Comparison of ENCODE assay signal across 1 cellular context in the genomic region with DNA sequence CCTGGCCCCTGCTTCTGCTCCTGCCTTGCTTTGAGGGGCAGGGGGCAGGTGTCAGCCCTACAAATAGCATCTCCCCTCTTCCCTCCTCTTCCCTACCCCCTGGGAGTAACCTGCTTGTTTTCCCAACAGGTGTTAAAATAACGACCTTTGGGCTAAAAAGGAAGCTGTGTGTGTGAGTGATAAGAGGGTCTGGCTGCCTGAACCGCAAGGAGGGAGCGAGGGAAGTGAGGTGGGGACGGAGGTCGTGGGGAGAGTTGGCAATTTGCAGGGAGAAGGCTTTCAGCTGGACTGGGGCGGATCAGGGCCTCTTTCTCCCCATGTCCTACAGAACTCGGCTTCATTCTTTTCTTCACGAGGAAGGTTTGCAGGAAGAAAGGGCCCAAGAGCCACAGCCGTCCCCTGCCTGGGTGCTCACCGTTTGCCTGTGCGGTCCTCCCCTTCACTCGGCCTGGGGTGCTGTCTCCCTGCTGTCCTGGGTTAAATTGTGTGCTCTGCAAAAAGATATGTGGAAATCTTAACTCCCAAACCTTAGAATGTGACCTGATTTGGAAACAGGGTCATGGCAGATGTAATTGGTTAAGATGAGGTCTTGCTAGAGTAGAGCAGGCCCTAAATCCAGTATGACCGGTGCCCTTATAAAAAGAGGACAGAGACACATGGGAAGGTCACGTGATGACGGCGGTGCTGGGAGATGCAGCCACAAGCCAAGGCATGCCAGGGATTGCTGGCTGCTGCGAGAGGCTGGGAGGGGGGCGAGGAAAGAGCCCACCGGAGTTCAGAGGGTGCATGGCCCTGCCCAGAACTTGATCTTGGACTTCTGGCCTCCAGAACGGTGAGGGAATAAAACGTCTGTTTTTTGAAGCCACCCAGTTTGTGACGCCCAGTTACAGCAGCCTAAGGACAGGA.
TF ChIP-seq lines count a peak whose summit lies in the region.

No MANE protein-coding gene starts in this region.

TF ChIP-seq in K562, 482 proteins besides CTCF, POLR2A, EP300 and RAD21 (continued from another document and continues in another):
- TF ChIP-seq RBM34 (IDR thresholded peaks at IDR 0.05; ENCODE audit: borderline replicate concordance, insufficient read depth, low read length) (no peak), ARID1B (IDR thresholded peaks at IDR 0.05) (peak; percentile 84), SMARCA5 (IDR thresholded peaks at IDR 0.05) (no peak), SRSF1 (IDR thresholded peaks at IDR 0.05; ENCODE audit: low read depth, low read length) (no peak), RAD51 (IDR thresholded peaks at IDR 0.05; ENCODE audit: borderline replicate concordance, low read depth) (peak; percentile 75; the same call in 1 of the 2 replicates), LCOR (CRISPR knock-in tag; IDR thresholded peaks at IDR 0.05) (no peak), SMARCB1 (IDR thresholded peaks at IDR 0.05; ENCODE audit: insufficient read length, low read depth) (no peak), ZNF217 (CRISPR knock-in tag; IDR thresholded peaks at IDR 0.05) (no peak), POLR2H (tag; IDR thresholded peaks at IDR 0.05; ENCODE audit: low read depth) (no peak), ZNF75A (CRISPR knock-in tag; IDR thresholded peaks at IDR 0.05) (no peak), NFXL1 (CRISPR knock-in tag; IDR thresholded peaks at IDR 0.05) (no peak), KLF1 (tag; IDR thresholded peaks at IDR 0.05) (no peak), POLR2AphosphoS5 (IDR thresholded peaks at IDR 0.05; ENCODE audit: control insufficient read depth, insufficient read depth, low read depth, low read length) (no peak), RFX5 (IDR thresholded peaks at IDR 0.05; ENCODE audit: low read depth, low read length) (no peak), ZNF124 (CRISPR knock-in tag; IDR thresholded peaks at IDR 0.05) (no peak), ZNF764 (CRISPR knock-in tag; IDR thresholded peaks at IDR 0.05; ENCODE audit: low read depth) (no peak), BRD9 (IDR thresholded peaks at IDR 0.05; ENCODE audit: low read depth, partially characterized antibody) (no peak), CSDE1 (IDR thresholded peaks at IDR 0.05) (no peak), DPF2 (IDR thresholded peaks at IDR 0.05) (peak; percentile 56; the same call in 1 of the 2 replicates), ZNF785 (CRISPR knock-in tag; IDR thresholded peaks at IDR 0.05) (no peak), ETV1 (tag; conservative IDR thresholded peaks at IDR 0.05; ENCODE audit: low read depth) (0 out of 2 replicates have a peak, but pooled peaks have one; percentile 19), ILK (tag; IDR thresholded peaks at IDR 0.05; ENCODE audit: borderline replicate concordance, low read depth) (no peak), FOS (IDR thresholded peaks at IDR 0.05; ENCODE audit: extremely low read depth, insufficient read length) (no peak), RHOXF2B (CRISPR knock-in tag; conservative IDR thresholded peaks at IDR 0.05) (no peak), GATAD2B (IDR thresholded peaks at IDR 0.05; ENCODE audit: borderline replicate concordance) (no peak), TOE1 (IDR thresholded peaks at IDR 0.05; ENCODE audit: borderline replicate concordance) (0 out of 2 replicates have a peak, but pooled peaks have one; percentile 54), TOE1 (CRISPR knock-in tag; IDR thresholded peaks at IDR 0.05; ENCODE audit: borderline replicate concordance, low read depth) (no peak), ZBTB1 (CRISPR knock-in tag; IDR thresholded peaks at IDR 0.05; ENCODE audit: borderline replicate concordance, low read depth) (no peak)
- TF ChIP-seq, protein P1, sequence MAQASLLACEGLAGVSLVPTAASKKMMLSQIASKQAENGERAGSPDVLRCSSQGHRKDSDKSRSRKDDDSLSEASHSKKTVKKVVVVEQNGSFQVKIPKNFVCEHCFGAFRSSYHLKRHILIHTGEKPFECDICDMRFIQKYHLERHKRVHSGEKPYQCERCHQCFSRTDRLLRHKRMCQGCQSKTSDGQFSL (CRISPR knock-in tag; IDR thresholded peaks at IDR 0.05) = no peak
- TF ChIP-seq, protein P1 (tag; IDR thresholded peaks at IDR 0.05) = no peak
- TF ChIP-seq, protein P2, sequence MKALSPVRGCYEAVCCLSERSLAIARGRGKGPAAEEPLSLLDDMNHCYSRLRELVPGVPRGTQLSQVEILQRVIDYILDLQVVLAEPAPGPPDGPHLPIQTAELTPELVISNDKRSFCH (CRISPR knock-in tag; IDR thresholded peaks at IDR 0.05) = no peak
- TF ChIP-seq, protein P2 (tag; IDR thresholded peaks at IDR 0.05) = peak; percentile 47; the same call in 1 of the 2 replicates
- TF ChIP-seq, protein P3, sequence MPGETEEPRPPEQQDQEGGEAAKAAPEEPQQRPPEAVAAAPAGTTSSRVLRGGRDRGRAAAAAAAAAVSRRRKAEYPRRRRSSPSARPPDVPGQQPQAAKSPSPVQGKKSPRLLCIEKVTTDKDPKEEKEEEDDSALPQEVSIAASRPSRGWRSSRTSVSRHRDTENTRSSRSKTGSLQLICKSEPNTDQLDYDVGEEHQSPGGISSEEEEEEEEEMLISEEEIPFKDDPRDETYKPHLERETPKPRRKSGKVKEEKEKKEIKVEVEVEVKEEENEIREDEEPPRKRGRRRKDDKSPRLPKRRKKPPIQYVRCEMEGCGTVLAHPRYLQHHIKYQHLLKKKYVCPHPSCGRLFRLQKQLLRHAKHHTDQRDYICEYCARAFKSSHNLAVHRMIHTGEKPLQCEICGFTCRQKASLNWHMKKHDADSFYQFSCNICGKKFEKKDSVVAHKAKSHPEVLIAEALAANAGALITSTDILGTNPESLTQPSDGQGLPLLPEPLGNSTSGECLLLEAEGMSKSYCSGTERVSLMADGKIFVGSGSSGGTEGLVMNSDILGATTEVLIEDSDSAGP (CRISPR knock-in tag; IDR thresholded peaks at IDR 0.05) = no peak
- TF ChIP-seq, protein P4, sequence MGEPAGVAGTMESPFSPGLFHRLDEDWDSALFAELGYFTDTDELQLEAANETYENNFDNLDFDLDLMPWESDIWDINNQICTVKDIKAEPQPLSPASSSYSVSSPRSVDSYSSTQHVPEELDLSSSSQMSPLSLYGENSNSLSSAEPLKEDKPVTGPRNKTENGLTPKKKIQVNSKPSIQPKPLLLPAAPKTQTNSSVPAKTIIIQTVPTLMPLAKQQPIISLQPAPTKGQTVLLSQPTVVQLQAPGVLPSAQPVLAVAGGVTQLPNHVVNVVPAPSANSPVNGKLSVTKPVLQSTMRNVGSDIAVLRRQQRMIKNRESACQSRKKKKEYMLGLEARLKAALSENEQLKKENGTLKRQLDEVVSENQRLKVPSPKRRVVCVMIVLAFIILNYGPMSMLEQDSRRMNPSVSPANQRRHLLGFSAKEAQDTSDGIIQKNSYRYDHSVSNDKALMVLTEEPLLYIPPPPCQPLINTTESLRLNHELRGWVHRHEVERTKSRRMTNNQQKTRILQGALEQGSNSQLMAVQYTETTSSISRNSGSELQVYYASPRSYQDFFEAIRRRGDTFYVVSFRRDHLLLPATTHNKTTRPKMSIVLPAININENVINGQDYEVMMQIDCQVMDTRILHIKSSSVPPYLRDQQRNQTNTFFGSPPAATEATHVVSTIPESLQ (CRISPR knock-in tag; IDR thresholded peaks at IDR 0.05) = no peak
- TF ChIP-seq, protein P5, sequence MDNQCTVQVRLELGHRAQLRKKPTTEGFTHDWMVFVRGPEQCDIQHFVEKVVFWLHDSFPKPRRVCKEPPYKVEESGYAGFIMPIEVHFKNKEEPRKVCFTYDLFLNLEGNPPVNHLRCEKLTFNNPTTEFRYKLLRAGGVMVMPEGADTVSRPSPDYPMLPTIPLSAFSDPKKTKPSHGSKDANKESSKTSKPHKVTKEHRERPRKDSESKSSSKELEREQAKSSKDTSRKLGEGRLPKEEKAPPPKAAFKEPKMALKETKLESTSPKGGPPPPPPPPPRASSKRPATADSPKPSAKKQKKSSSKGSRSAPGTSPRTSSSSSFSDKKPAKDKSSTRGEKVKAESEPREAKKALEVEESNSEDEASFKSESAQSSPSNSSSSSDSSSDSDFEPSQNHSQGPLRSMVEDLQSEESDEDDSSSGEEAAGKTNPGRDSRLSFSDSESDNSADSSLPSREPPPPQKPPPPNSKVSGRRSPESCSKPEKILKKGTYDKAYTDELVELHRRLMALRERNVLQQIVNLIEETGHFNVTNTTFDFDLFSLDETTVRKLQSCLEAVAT (IDR thresholded peaks at IDR 0.05) = no peak
- TF ChIP-seq, protein P6, sequence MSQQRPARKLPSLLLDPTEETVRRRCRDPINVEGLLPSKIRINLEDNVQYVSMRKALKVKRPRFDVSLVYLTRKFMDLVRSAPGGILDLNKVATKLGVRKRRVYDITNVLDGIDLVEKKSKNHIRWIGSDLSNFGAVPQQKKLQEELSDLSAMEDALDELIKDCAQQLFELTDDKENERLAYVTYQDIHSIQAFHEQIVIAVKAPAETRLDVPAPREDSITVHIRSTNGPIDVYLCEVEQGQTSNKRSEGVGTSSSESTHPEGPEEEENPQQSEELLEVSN (IDR thresholded peaks at IDR 0.05; ENCODE audit: borderline replicate concordance in 1 of 2, extremely low read depth in 1 of 2, insufficient read depth in 1 of 2, insufficient read length in 1 of 2, low read depth in 1 of 2, low read length in 1 of 2, poor library complexity in 1 of 2, severe bottlenecking in 1 of 2) = peak in 1 of 2 experiments; percentile 20
- TF ChIP-seq, protein P7, sequence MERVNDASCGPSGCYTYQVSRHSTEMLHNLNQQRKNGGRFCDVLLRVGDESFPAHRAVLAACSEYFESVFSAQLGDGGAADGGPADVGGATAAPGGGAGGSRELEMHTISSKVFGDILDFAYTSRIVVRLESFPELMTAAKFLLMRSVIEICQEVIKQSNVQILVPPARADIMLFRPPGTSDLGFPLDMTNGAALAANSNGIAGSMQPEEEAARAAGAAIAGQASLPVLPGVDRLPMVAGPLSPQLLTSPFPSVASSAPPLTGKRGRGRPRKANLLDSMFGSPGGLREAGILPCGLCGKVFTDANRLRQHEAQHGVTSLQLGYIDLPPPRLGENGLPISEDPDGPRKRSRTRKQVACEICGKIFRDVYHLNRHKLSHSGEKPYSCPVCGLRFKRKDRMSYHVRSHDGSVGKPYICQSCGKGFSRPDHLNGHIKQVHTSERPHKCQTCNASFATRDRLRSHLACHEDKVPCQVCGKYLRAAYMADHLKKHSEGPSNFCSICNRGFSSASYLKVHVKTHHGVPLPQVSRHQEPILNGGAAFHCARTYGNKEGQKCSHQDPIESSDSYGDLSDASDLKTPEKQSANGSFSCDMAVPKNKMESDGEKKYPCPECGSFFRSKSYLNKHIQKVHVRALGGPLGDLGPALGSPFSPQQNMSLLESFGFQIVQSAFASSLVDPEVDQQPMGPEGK (CRISPR knock-in tag; IDR thresholded peaks at IDR 0.05; ENCODE audit: borderline replicate concordance) = no peak
- TF ChIP-seq, protein P8, sequence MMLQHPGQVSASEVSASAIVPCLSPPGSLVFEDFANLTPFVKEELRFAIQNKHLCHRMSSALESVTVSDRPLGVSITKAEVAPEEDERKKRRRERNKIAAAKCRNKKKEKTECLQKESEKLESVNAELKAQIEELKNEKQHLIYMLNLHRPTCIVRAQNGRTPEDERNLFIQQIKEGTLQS (IDR thresholded peaks at IDR 0.05) = no peak
- TF ChIP-seq, protein P8 (CRISPR knock-in tag; conservative IDR thresholded peaks at IDR 0.05) = no peak
- TF ChIP-seq, protein P9, sequence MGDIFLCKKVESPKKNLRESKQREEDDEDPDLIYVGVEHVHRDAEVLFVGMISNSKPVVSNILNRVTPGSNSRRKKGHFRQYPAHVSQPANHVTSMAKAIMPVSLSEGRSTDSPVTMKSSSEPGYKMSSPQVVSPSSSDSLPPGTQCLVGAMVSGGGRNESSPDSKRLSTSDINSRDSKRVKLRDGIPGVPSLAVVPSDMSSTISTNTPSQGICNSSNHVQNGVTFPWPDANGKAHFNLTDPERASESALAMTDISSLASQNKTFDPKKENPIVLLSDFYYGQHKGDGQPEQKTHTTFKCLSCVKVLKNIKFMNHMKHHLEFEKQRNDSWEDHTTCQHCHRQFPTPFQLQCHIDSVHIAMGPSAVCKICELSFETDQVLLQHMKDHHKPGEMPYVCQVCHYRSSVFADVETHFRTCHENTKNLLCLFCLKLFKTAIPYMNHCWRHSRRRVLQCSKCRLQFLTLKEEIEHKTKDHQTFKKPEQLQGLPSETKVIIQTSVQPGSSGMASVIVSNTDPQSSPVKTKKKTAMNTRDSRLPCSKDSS (IDR thresholded peaks at IDR 0.05; ENCODE audit: low read depth, partially characterized antibody) = no peak
- TF ChIP-seq, protein P10, sequence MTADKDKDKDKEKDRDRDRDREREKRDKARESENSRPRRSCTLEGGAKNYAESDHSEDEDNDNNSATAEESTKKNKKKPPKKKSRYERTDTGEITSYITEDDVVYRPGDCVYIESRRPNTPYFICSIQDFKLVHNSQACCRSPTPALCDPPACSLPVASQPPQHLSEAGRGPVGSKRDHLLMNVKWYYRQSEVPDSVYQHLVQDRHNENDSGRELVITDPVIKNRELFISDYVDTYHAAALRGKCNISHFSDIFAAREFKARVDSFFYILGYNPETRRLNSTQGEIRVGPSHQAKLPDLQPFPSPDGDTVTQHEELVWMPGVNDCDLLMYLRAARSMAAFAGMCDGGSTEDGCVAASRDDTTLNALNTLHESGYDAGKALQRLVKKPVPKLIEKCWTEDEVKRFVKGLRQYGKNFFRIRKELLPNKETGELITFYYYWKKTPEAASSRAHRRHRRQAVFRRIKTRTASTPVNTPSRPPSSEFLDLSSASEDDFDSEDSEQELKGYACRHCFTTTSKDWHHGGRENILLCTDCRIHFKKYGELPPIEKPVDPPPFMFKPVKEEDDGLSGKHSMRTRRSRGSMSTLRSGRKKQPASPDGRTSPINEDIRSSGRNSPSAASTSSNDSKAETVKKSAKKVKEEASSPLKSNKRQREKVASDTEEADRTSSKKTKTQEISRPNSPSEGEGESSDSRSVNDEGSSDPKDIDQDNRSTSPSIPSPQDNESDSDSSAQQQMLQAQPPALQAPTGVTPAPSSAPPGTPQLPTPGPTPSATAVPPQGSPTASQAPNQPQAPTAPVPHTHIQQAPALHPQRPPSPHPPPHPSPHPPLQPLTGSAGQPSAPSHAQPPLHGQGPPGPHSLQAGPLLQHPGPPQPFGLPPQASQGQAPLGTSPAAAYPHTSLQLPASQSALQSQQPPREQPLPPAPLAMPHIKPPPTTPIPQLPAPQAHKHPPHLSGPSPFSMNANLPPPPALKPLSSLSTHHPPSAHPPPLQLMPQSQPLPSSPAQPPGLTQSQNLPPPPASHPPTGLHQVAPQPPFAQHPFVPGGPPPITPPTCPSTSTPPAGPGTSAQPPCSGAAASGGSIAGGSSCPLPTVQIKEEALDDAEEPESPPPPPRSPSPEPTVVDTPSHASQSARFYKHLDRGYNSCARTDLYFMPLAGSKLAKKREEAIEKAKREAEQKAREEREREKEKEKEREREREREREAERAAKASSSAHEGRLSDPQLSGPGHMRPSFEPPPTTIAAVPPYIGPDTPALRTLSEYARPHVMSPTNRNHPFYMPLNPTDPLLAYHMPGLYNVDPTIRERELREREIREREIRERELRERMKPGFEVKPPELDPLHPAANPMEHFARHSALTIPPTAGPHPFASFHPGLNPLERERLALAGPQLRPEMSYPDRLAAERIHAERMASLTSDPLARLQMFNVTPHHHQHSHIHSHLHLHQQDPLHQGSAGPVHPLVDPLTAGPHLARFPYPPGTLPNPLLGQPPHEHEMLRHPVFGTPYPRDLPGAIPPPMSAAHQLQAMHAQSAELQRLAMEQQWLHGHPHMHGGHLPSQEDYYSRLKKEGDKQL (CRISPR knock-in tag; IDR thresholded peaks at IDR 0.05; ENCODE audit: borderline replicate concordance) = no peak
